ENCODE assay signal across 11 cellular contexts in the genomic region with DNA sequence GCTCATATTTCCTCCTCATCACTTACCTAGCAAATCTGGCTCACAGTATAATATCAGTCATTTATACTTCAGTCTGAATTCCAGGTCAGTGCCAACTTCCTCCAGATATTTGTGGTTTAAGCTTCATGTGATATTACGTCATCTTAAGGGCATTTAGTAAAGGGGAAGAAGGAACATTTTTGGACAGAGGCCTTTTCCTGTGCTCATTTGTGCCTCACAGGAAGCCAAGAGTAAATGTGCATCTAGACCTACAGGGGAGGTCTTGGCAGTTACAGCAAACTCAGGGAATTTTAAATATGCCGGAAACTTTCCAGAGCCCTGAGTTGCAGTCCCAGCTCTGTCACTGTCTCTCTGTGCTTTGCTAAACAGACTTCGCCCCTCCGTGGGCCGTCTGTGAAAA. TPM values are rescaled to one million over a fixed set of nuclear protein-coding genes. Genes with fewer than 3 reads are reported as not detected.
DNase-seq lines count a peak whose midpoint lies in the region; ATAC-seq, FAIRE-seq and TF ChIP-seq lines count a peak whose summit lies in the region.
"Had no signal": no experiment of that assay in that cellular context is flagged by ENCODE, and none has a peak within 500 bp of the region (broad histone marks: within the 10 kb centered on the region; RNA-seq: fewer than 3 reads in every experiment).

No MANE protein-coding gene starts in this region.

- no peaks in the 10 kb centered on the region for H3K9me3 Mint-ChIP-seq in T-helper 2 cell treated with Interferon-gamma antibody and Interleukin-4, amounts not matched to agents 5 μg/mL and 100 μg/mL, for 36 hours
- H3K9me3 Mint-ChIP-seq: CD8-positive, alpha-beta T cell had no signal

- no peak for TF ChIP-seq CTCF in A549 (IDR thresholded peaks at IDR 0.05)
- TF ChIP-seq CTCF in body of pancreas (IDR thresholded peaks at IDR 0.05), result peak in 1 of 7 experiments; percentile 12

- H3K36me3 ChIP-seq in body of pancreas (replicated peaks in 1 of 2; ENCODE audit: insufficient read depth in 1 of 2, low read depth in 2 of 2), result no peaks in the 10 kb centered on the region

- peaks cover 9% of the 10 kb centered on the region; the same call in 2 of the 3 replicates for H3K4me1 ChIP-seq in A549
- peaks cover 15% of the 10 kb centered on the region for H3K4me1 ChIP-seq in body of pancreas

- no peaks in the 10 kb centered on the region for H3K9me3 ChIP-seq in A549
- H3K9me3 ChIP-seq in body of pancreas, result no peaks in the 10 kb centered on the region

- CTCF ChIA-PET in A549 (lab: Yijun Ruan, JAX), result interaction anchor here (1.4 kb wide), 1 partner anchor 11 kb away, joined by 3 read pairs; no protein-coding TSS in a partner anchor

- no peak; a peak in 1 of 6 replicates for ATAC-seq in A549
- peak; percentile 90 for ATAC-seq in body of pancreas
- ATAC-seq in HG03520 (IDR thresholded peaks at IDR 0.05; ENCODE audit: unreplicated experiment), result no peak
- ATAC-seq: CD8-positive, alpha-beta T cell had no signal

- DNase-seq in A549 (ENCODE audit: low read depth in 1 of 2, low spot score in 1 of 2) (no peak), M059J (ENCODE audit: low read depth) (peak; percentile 95), body of pancreas (peak; percentile 12 to 64 (median 32)), kidney tubule cell (ENCODE audit: low spot score) (peak; percentile 98), NCI-H1694 (lab: John Stamatoyannopoulos, UW) (no peak)
- no peak for DNase-seq in T-helper 2 cell treated with Interferon-gamma antibody and Interleukin-4, amounts not matched to agents 5 μg/mL and 100 μg/mL, for 36 hours (ENCODE audit: low spot score)
- DNase-seq in stimulated activated CD8-positive, alpha-beta memory T cell treated with anti-CD3 and anti-CD28 coated beads, Interleukin-4, amount 100 ng/mL, for 48 hours, result no peak
- DNase-seq: activated CD8-positive, alpha-beta memory T cell treated with anti-CD3 and anti-CD28 coated beads for 24 hours; CD8-positive, alpha-beta T cell; NCI-H2107 had no signal

- TF ChIP-seq POLR2A in A549 (IDR thresholded peaks at IDR 0.05; ENCODE audit: low read length) (no peak), body of pancreas (IDR thresholded peaks at IDR 0.05) (peak in 1 of 3 donors; percentile 24)

- H3K36me3 Mint-ChIP-seq in T-helper 2 cell treated with Interferon-gamma antibody and Interleukin-4, amounts not matched to agents 5 μg/mL and 100 μg/mL, for 36 hours (ENCODE audit: low read depth), result no peaks in the 10 kb centered on the region
- H3K36me3 Mint-ChIP-seq: CD8-positive, alpha-beta T cell had no signal

- no peak overlapping the region for H3K4me3 ChIP-seq in A549
- no peak overlapping the region for H3K4me3 ChIP-seq in body of pancreas

- H3K27ac ChIP-seq in A549 (peak overlapping the region; percentile 33 to 58; a peak in 3 of 6 replicates), body of pancreas (peak overlapping the region; percentile 54 to 83 (median 76))

- H3K27me3 ChIP-seq in body of pancreas, result no peaks in the 10 kb centered on the region

- intact Hi-C loops in body of pancreas (cut with DNase I), result no loop called here

- WGBS in A549 (ENCODE audit: missing lambda C conversion rate), result 77% methylated on average over 5 of the region's 5 CpGs
- 34 to 63% methylated on average over 4 to 5 of the region's 5 CpGs for WGBS in body of pancreas, 2 donors

- H3K4me2 ChIP-seq in A549, result peak overlapping the region; percentile 28; the same call in 2 of the 3 replicates

- TF ChIP-seq RAD21 in A549 (conservative IDR thresholded peaks at IDR 0.05 in 1 of 2, IDR thresholded peaks at IDR 0.05 in 1 of 2), result no peak

- POLR2A ChIA-PET in A549 (lab: Yijun Ruan, JAX), result no interaction called here

- H3K4me1 Mint-ChIP-seq in T-helper 2 cell treated with Interferon-gamma antibody and Interleukin-4, amounts not matched to agents 5 μg/mL and 100 μg/mL, for 36 hours (ENCODE audit: low read depth), result no peaks in the 10 kb centered on the region

- no peak for TF ChIP-seq EP300 in A549 (IDR thresholded peaks at IDR 0.05)

- H3K27me3 Mint-ChIP-seq in T-helper 2 cell treated with Interferon-gamma antibody and Interleukin-4, amounts not matched to agents 5 μg/mL and 100 μg/mL, for 36 hours (ENCODE audit: low read depth), result peaks cover 14% of the 10 kb centered on the region

- H3K4me3 Mint-ChIP-seq in T-helper 2 cell treated with Interferon-gamma antibody and Interleukin-4, amounts not matched to agents 5 μg/mL and 100 μg/mL, for 36 hours, result no peak overlapping the region
- H3K4me3 Mint-ChIP-seq: CD8-positive, alpha-beta T cell had no signal

- H3K27ac Mint-ChIP-seq in T-helper 2 cell treated with Interferon-gamma antibody and Interleukin-4, amounts not matched to agents 5 μg/mL and 100 μg/mL, for 36 hours, result no peak overlapping the region
- H3K27ac Mint-ChIP-seq: CD8-positive, alpha-beta T cell had no signal

- FAIRE-seq in A549 (lab: Jason Lieb, UNC), result no peak

TF ChIP-seq in A549, 52 proteins besides CTCF, POLR2A, EP300 and RAD21:
- TF ChIP-seq, protein P1, sequence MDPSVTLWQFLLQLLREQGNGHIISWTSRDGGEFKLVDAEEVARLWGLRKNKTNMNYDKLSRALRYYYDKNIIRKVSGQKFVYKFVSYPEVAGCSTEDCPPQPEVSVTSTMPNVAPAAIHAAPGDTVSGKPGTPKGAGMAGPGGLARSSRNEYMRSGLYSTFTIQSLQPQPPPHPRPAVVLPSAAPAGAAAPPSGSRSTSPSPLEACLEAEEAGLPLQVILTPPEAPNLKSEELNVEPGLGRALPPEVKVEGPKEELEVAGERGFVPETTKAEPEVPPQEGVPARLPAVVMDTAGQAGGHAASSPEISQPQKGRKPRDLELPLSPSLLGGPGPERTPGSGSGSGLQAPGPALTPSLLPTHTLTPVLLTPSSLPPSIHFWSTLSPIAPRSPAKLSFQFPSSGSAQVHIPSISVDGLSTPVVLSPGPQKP (IDR thresholded peaks at IDR 0.05; ENCODE audit: low read depth, low read length), result no peak
- TF ChIP-seq CEBPB (IDR thresholded peaks at IDR 0.05), result peak in 1 of 2 experiments; percentile 28; a peak in 1 of 4 replicates

RNA-seq across cellular contexts. Expression of a gene that starts 12.3 kb away (rescaled TPM):
- polyA plus RNA-seq in A549 (2011; rRNA removed), result not detected in 2 replicates
- not detected in 2 replicates for polyA plus RNA-seq in A549 (2012; cell fraction: cytosol; rRNA removed)
- polyA plus RNA-seq in A549 (2012; cell fraction: nucleus; rRNA removed), result not detected in 2 replicates
- polyA plus RNA-seq in A549 (2017; fragmentation: RNase III; extraction: RNeasy Plus Mini Kit Qiagen cat#74134 plus additional on column Dnase treatment), result 0.05 TPM in 1 of 3 replicates, not detected in the others
- polyA minus RNA-seq in A549 (2011; rRNA and poly(A)+ RNA removed), result not detected in 2 replicates
- 0.10 and 0.27 TPM in 2 replicates for total RNA-seq in M059J (2014; rRNA removed; shearing (Covaris generic))
- under 1 TPM; 0.52 to 0.99 TPM for total RNA-seq in body of pancreas
- total RNA-seq: CD8-positive, alpha-beta T cell had no signal

Comparison
In these comparisons a context has a peak if more than half of its experiments do, and no peak if none do; other contexts are left out.
1. DNase-seq: peak in M059J (single experiment), body of pancreas (4 of 4) and kidney tubule cell (single experiment); none in A549 (0 of 2), T-helper 2 cell treated with Interferon-gamma antibody and Interleukin-4, amounts not matched to agents 5 μg/mL and 100 μg/mL, for 36 hours (single experiment), stimulated activated CD8-positive, alpha-beta memory T cell treated with anti-CD3 and anti-CD28 coated beads, Interleukin-4, amount 100 ng/mL, for 48 hours (single experiment) and NCI-H1694 (single experiment).